22 cellular contexts compared by ENCODE assay signal in genomic region chr11:61795459-61795858, GRCh38. TPM values are rescaled to one million over a fixed set of nuclear protein-coding genes. Genes with fewer than 3 reads are reported as not detected.
DNase-seq lines count a peak whose midpoint lies in the region; ATAC-seq and TF ChIP-seq lines count a peak whose summit lies in the region.
"Had no signal": no experiment of that assay in that cellular context is flagged by ENCODE, and none has a peak within 500 bp of the region (broad histone marks: within the 10 kb centered on the region; RNA-seq: fewer than 3 reads in every experiment).

No MANE protein-coding gene starts in this region.

- no peak overlapping the region for H3K27ac Mint-ChIP-seq in activated T-cell treated with anti-CD3 and anti-CD28 coated beads, Interleukin-2, amount 50 U/mL, for 24 hours
- no peak overlapping the region for H3K27ac Mint-ChIP-seq in HFFc6
- peak overlapping the region; percentile 38 for H3K27ac Mint-ChIP-seq in activated T-helper 2 cell treated with anti-CD3 and anti-CD28 coated beads, Interferon-gamma antibody, Interleukin-2, Interleukin-4, amounts not matched to agents 10 μg/mL and 5 μg/mL and 100 μg/mL, durations not matched to agents 14 hours and 24 hours and 36 hours
- H3K27ac Mint-ChIP-seq in nephron progenitor cell, result peak overlapping the region; percentile 61
- H3K27ac Mint-ChIP-seq: memory B cell; stimulated activated naive B cell treated with anti-CD40 and anti-IgM and Interleukin-4, amounts not matched to agents 10 μg/mL and 1 μg/mL and 100 μg/mL, for 72 hours; T-helper 17 cell had no signal

- H3K4me1 Mint-ChIP-seq in activated T-cell treated with anti-CD3 and anti-CD28 coated beads, Interleukin-2, amount 50 U/mL, for 24 hours (ENCODE audit: low read depth), result peaks cover 45% of the 10 kb centered on the region
- peaks cover 50% of the 10 kb centered on the region for H3K4me1 Mint-ChIP-seq in HFFc6 (ENCODE audit: low read depth)
- peaks cover 49% of the 10 kb centered on the region for H3K4me1 Mint-ChIP-seq in activated T-helper 2 cell treated with anti-CD3 and anti-CD28 coated beads, Interferon-gamma antibody, Interleukin-2, Interleukin-4, amounts not matched to agents 10 μg/mL and 5 μg/mL and 100 μg/mL, durations not matched to agents 14 hours and 24 hours and 36 hours (ENCODE audit: low read depth)
- peaks cover 51% of the 10 kb centered on the region for H3K4me1 Mint-ChIP-seq in nephron progenitor cell

- intact Hi-C loops in activated T-helper 2 cell treated with anti-CD3 and anti-CD28 coated beads, Interferon-gamma antibody, Interleukin-2, Interleukin-4, amounts not matched to agents 10 μg/mL and 5 μg/mL and 100 μg/mL, durations not matched to agents 14 hours and 24 hours and 36 hours (cut with micrococcal nuclease), result no loop called here

- no peaks in the 10 kb centered on the region for H3K27me3 ChIP-seq in Peyer's patch

- no peak for TF ChIP-seq CTCF in HFFc6 (IDR thresholded peaks at IDR 0.05)
- TF ChIP-seq CTCF in nephron progenitor cell (IDR thresholded peaks at IDR 0.05), result no peak
- no peak for TF ChIP-seq CTCF in Peyer's patch (IDR thresholded peaks at IDR 0.05)

- no peak for ATAC-seq in HG02840 (IDR thresholded peaks at IDR 0.05; ENCODE audit: low FRiP score, unreplicated experiment)
- ATAC-seq: stimulated activated naive B cell treated with anti-CD40 and anti-IgM and Interleukin-4, amounts not matched to agents 10 μg/mL and 1 μg/mL and 100 μg/mL, for 72 hours; T-helper 17 cell had no signal

- H3K9me3 ChIP-seq in Peyer's patch, result no peaks in the 10 kb centered on the region

- H3K36me3 Mint-ChIP-seq in activated T-cell treated with anti-CD3 and anti-CD28 coated beads, Interleukin-2, amount 50 U/mL, for 24 hours (ENCODE audit: low read depth), result peaks cover 89% of the 10 kb centered on the region
- peaks cover 10% of the 10 kb centered on the region for H3K36me3 Mint-ChIP-seq in HFFc6 (ENCODE audit: low read depth)
- H3K36me3 Mint-ChIP-seq in activated T-helper 2 cell treated with anti-CD3 and anti-CD28 coated beads, Interferon-gamma antibody, Interleukin-2, Interleukin-4, amounts not matched to agents 10 μg/mL and 5 μg/mL and 100 μg/mL, durations not matched to agents 14 hours and 24 hours and 36 hours (ENCODE audit: low read depth), result peaks cover 62% of the 10 kb centered on the region
- peaks cover 34% of the 10 kb centered on the region for H3K36me3 Mint-ChIP-seq in nephron progenitor cell (ENCODE audit: low read depth)

- H3K27me3 Mint-ChIP-seq in activated T-cell treated with anti-CD3 and anti-CD28 coated beads, Interleukin-2, amount 50 U/mL, for 24 hours, result no peaks in the 10 kb centered on the region
- no peaks in the 10 kb centered on the region for H3K27me3 Mint-ChIP-seq in HFFc6 (ENCODE audit: insufficient read depth)
- no peaks in the 10 kb centered on the region for H3K27me3 Mint-ChIP-seq in activated T-helper 2 cell treated with anti-CD3 and anti-CD28 coated beads, Interferon-gamma antibody, Interleukin-2, Interleukin-4, amounts not matched to agents 10 μg/mL and 5 μg/mL and 100 μg/mL, durations not matched to agents 14 hours and 24 hours and 36 hours (ENCODE audit: low read depth)
- no peaks in the 10 kb centered on the region for H3K27me3 Mint-ChIP-seq in nephron progenitor cell (ENCODE audit: low read depth, poor library complexity)
- H3K27me3 Mint-ChIP-seq: CD4-positive, alpha-beta memory T cell; memory B cell; stimulated activated naive B cell treated with anti-CD40 and anti-IgM and Interleukin-4, amounts not matched to agents 10 μg/mL and 1 μg/mL and 100 μg/mL, for 72 hours; T-helper 17 cell had no signal

- H3K4me1 ChIP-seq in Peyer's patch, result peaks cover 0 to 18% (median 3%) of the 10 kb centered on the region in 4 donors

- no peaks in the 10 kb centered on the region for H3K36me3 ChIP-seq in Peyer's patch

- DNase-seq in activated T-cell treated with anti-CD3 and anti-CD28 coated beads, Interleukin-2, amount 50 U/mL, for 24 hours, result no peak
- no peak for DNase-seq in activated T-cell treated with anti-CD3 and anti-CD28 coated beads, Interleukin-2, amount 50 U/mL, for 48 hours
- DNase-seq in HFFc6, result no peak
- no peak for DNase-seq in activated T-helper 2 cell treated with anti-CD3 and anti-CD28 coated beads, Interferon-gamma antibody, Interleukin-2, Interleukin-4, amounts not matched to agents 10 μg/mL and 5 μg/mL and 100 μg/mL, durations not matched to agents 14 hours and 24 hours and 36 hours (ENCODE audit: low spot score)
- no peak for DNase-seq in nephron progenitor cell
- no peak for DNase-seq in NCI-H226
- DNase-seq in Peyer's patch, result no peak
- DNase-seq: amniotic stem cell; CD4-positive, alpha-beta memory T cell; DMS 273 treated with DMSO at 0.1 percent for 48 hours; H9; NCI-H1694; NCI-H748 treated with DMSO at 0.1 percent for 48 hours; retina; stimulated activated CD4-positive, alpha-beta T cell treated with anti-CD3 and anti-CD28 coated beads, Interleukin-2, amount 100 ng/mL, for 48 hours; stimulated activated naive B cell treated with anti-CD40 and anti-IgM and Interleukin-4, amounts not matched to agents 10 μg/mL and 1 μg/mL and 100 μg/mL, for 72 hours; T-helper 17 cell had no signal

- no peak for TF ChIP-seq POLR2A in Peyer's patch (IDR thresholded peaks at IDR 0.05)

- no peak overlapping the region for H3K4me3 ChIP-seq in Peyer's patch
- H3K4me3 ChIP-seq: smooth muscle cell had no signal

- no peak overlapping the region for H3K27ac ChIP-seq in Peyer's patch
- H3K27ac ChIP-seq: KMS-11, VCaP had no signal

- peak overlapping the region; percentile 92 for H3K4me3 Mint-ChIP-seq in activated T-cell treated with anti-CD3 and anti-CD28 coated beads, Interleukin-2, amount 50 U/mL, for 24 hours
- H3K4me3 Mint-ChIP-seq in HFFc6 (peak overlapping the region; percentile 23; the same call in 1 of the 2 replicates), nephron progenitor cell (peak overlapping the region; percentile 28)
- peak overlapping the region; percentile 56 for H3K4me3 Mint-ChIP-seq in activated T-helper 2 cell treated with anti-CD3 and anti-CD28 coated beads, Interferon-gamma antibody, Interleukin-2, Interleukin-4, amounts not matched to agents 10 μg/mL and 5 μg/mL and 100 μg/mL, durations not matched to agents 14 hours and 24 hours and 36 hours (ENCODE audit: low read depth)
- H3K4me3 Mint-ChIP-seq: memory B cell; stimulated activated naive B cell treated with anti-CD40 and anti-IgM and Interleukin-4, amounts not matched to agents 10 μg/mL and 1 μg/mL and 100 μg/mL, for 72 hours had no signal

- no peaks in the 10 kb centered on the region for H3K9me3 Mint-ChIP-seq in activated T-cell treated with anti-CD3 and anti-CD28 coated beads, Interleukin-2, amount 50 U/mL, for 24 hours
- H3K9me3 Mint-ChIP-seq in HFFc6, result no peaks in the 10 kb centered on the region
- no peaks in the 10 kb centered on the region for H3K9me3 Mint-ChIP-seq in activated T-helper 2 cell treated with anti-CD3 and anti-CD28 coated beads, Interferon-gamma antibody, Interleukin-2, Interleukin-4, amounts not matched to agents 10 μg/mL and 5 μg/mL and 100 μg/mL, durations not matched to agents 14 hours and 24 hours and 36 hours
- H3K9me3 Mint-ChIP-seq in nephron progenitor cell, result no peaks in the 10 kb centered on the region
- H3K9me3 Mint-ChIP-seq: CD4-positive, alpha-beta memory T cell; H9; memory B cell; stimulated activated naive B cell treated with anti-CD40 and anti-IgM and Interleukin-4, amounts not matched to agents 10 μg/mL and 1 μg/mL and 100 μg/mL, for 72 hours had no signal

RNA-seq across cellular contexts. Expression of gene FEN1, which starts 2.7 kb away (rescaled TPM):
- 10 to 100 TPM; 25.6 to 45.6 (median 37.4) TPM for total RNA-seq in HFFc6 (2021; fragmentation: NEBNext Ultra II Directional; extraction: Animal tissue kit (Norgen Biotek cat#: 25700))
- total RNA-seq in activated T-helper 2 cell treated with anti-CD3 and anti-CD28 coated beads, Interferon-gamma antibody, Interleukin-2, Interleukin-4, amounts not matched to agents 10 μg/mL and 5 μg/mL and 100 μg/mL, durations not matched to agents 14 hours and 24 hours and 36 hours, result 130 and 131 TPM in 2 replicates
- 10 to 100 TPM in 1 of 4 donors, 1 to 10 TPM in 3; 4.3 to 33.0 (median 8.8) TPM for total RNA-seq in Peyer's patch

RNA-seq across cellular contexts. Expression of gene TMEM258, which starts 3.1 kb away (rescaled TPM):
- 100 to 1,000 TPM; 134 to 173 (median 145) TPM for total RNA-seq in HFFc6 (2021; fragmentation: NEBNext Ultra II Directional; extraction: Animal tissue kit (Norgen Biotek cat#: 25700))
- total RNA-seq in activated T-helper 2 cell treated with anti-CD3 and anti-CD28 coated beads, Interferon-gamma antibody, Interleukin-2, Interleukin-4, amounts not matched to agents 10 μg/mL and 5 μg/mL and 100 μg/mL, durations not matched to agents 14 hours and 24 hours and 36 hours, result 187 and 192 TPM in 2 replicates
- 10 to 100 TPM in 3 of 4 donors, not detected in 1; 28.7 to 34.7 (median 34.5) TPM for total RNA-seq in Peyer's patch

RNA-seq across cellular contexts. Expression of gene FADS1, which starts 21.3 kb away (rescaled TPM):
- 10 to 100 TPM; 25.9 to 39.1 (median 36.4) TPM for total RNA-seq in HFFc6 (2021; fragmentation: NEBNext Ultra II Directional; extraction: Animal tissue kit (Norgen Biotek cat#: 25700))
- 114 and 116 TPM in 2 replicates for total RNA-seq in activated T-helper 2 cell treated with anti-CD3 and anti-CD28 coated beads, Interferon-gamma antibody, Interleukin-2, Interleukin-4, amounts not matched to agents 10 μg/mL and 5 μg/mL and 100 μg/mL, durations not matched to agents 14 hours and 24 hours and 36 hours
- 1 to 10 TPM; 4.9 to 9.9 (median 6.7) TPM for total RNA-seq in Peyer's patch

RNA-seq across cellular contexts. Expression of gene FADS2, which starts 32.6 kb away (rescaled TPM):
- 100 to 1,000 TPM in 1 of 6 experiments, 10 to 100 TPM in 5; 56.0 to 105 (median 81.1) TPM for total RNA-seq in HFFc6 (2021; fragmentation: NEBNext Ultra II Directional; extraction: Animal tissue kit (Norgen Biotek cat#: 25700))
- total RNA-seq in activated T-helper 2 cell treated with anti-CD3 and anti-CD28 coated beads, Interferon-gamma antibody, Interleukin-2, Interleukin-4, amounts not matched to agents 10 μg/mL and 5 μg/mL and 100 μg/mL, durations not matched to agents 14 hours and 24 hours and 36 hours, result 366 and 381 TPM in 2 replicates
- 10 to 100 TPM in 2 of 4 donors, 1 to 10 TPM in 2; 1.6 to 30.7 (median 12.0) TPM for total RNA-seq in Peyer's patch

RNA-seq across cellular contexts. Expression of gene MYRF, which starts 43.0 kb away (rescaled TPM):
- under 1 TPM; 0.24 to 0.67 (median 0.53) TPM for total RNA-seq in HFFc6 (2021; fragmentation: NEBNext Ultra II Directional; extraction: Animal tissue kit (Norgen Biotek cat#: 25700))
- 1.8 and 2.6 TPM in 2 replicates for total RNA-seq in activated T-helper 2 cell treated with anti-CD3 and anti-CD28 coated beads, Interferon-gamma antibody, Interleukin-2, Interleukin-4, amounts not matched to agents 10 μg/mL and 5 μg/mL and 100 μg/mL, durations not matched to agents 14 hours and 24 hours and 36 hours
- 10 to 100 TPM; 18.2 to 80.9 (median 49.9) TPM for total RNA-seq in Peyer's patch

Comparison
In these comparisons a context has a peak if more than half of its experiments do, and no peak if none do; other contexts are left out.
1. H3K27ac Mint-ChIP-seq: peak in activated T-helper 2 cell treated with anti-CD3 and anti-CD28 coated beads, Interferon-gamma antibody, Interleukin-2, Interleukin-4, amounts not matched to agents 10 μg/mL and 5 μg/mL and 100 μg/mL, durations not matched to agents 14 hours and 24 hours and 36 hours (single experiment) and nephron progenitor cell (single experiment); none in activated T-cell treated with anti-CD3 and anti-CD28 coated beads, Interleukin-2, amount 50 U/mL, for 24 hours (single experiment) and HFFc6 (single experiment).
2. H3K4me3 Mint-ChIP-seq: peak in every context shown above with its lines; median percentile 92 in activated T-cell treated with anti-CD3 and anti-CD28 coated beads, Interleukin-2, amount 50 U/mL, for 24 hours; 56 in activated T-helper 2 cell treated with anti-CD3 and anti-CD28 coated beads, Interferon-gamma antibody, Interleukin-2, Interleukin-4, amounts not matched to agents 10 μg/mL and 5 μg/mL and 100 μg/mL, durations not matched to agents 14 hours and 24 hours and 36 hours; 28 in nephron progenitor cell; 23 in HFFc6.